ENCODE assay signal across 2 cellular contexts in genomic region chr11:115587718-115588342, GRCh38.
TF ChIP-seq lines count a peak whose summit lies in the region.

No MANE protein-coding gene starts in this region.

TF ChIP-seq in SK-N-SH treated with all-trans-retinoic acid at 6 μM for 48 hours, 23 proteins besides CTCF, POLR2A, EP300 and RAD21 (continued from another document):
- TF ChIP-seq CREB5 (CRISPR knock-in tag; IDR thresholded peaks at IDR 0.05; ENCODE audit: low read depth), result no peak
TF ChIP-seq in SK-N-SH treated with all-trans-retinoic acid at 6 μM for 48 hours: peak in this region for 1.

TF ChIP-seq in SK-N-SH, 30 proteins besides CTCF, POLR2A, EP300 and RAD21 (continued from another document):
- TF ChIP-seq, protein P1, sequence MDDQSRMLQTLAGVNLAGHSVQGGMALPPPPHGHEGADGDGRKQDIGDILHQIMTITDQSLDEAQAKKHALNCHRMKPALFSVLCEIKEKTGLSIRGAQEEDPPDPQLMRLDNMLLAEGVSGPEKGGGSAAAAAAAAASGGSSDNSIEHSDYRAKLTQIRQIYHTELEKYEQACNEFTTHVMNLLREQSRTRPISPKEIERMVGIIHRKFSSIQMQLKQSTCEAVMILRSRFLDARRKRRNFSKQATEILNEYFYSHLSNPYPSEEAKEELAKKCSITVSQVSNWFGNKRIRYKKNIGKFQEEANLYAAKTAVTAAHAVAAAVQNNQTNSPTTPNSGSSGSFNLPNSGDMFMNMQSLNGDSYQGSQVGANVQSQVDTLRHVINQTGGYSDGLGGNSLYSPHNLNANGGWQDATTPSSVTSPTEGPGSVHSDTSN (IDR thresholded peaks at IDR 0.05), result no peak
- TF ChIP-seq, protein P2, sequence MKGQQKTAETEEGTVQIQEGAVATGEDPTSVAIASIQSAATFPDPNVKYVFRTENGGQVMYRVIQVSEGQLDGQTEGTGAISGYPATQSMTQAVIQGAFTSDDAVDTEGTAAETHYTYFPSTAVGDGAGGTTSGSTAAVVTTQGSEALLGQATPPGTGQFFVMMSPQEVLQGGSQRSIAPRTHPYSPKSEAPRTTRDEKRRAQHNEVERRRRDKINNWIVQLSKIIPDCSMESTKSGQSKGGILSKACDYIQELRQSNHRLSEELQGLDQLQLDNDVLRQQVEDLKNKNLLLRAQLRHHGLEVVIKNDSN (IDR thresholded peaks at IDR 0.05; ENCODE audit: borderline replicate concordance, low read depth), result no peak
